13 cellular contexts compared by ENCODE assay signal in genomic region chr5:142794527-142794926, GRCh38.
"Had no signal": no experiment of that assay in that cellular context is flagged by ENCODE, and none has a peak within 500 bp of the region (broad histone marks: within the 10 kb centered on the region; RNA-seq: fewer than 3 reads in every experiment).

No MANE protein-coding gene starts in this region.

- H3K27ac Mint-ChIP-seq: progenitor cell of endocrine pancreas; stimulated activated naive CD8-positive, alpha-beta T cell treated with anti-CD3 and anti-CD28 coated beads, Interleukin-15, amount 100 ng/mL, for 72 hours had no signal

- DNase-seq: activated CD4-positive, alpha-beta T cell treated with anti-CD3 and anti-CD28 coated beads for 1 hour; activated CD4-positive, alpha-beta T cell treated with anti-CD3 and anti-CD28 coated beads, Interleukin-2, amount 50 U/mL, for 48 hours; activated T-cell treated with anti-CD3 and anti-CD28 coated beads, Interleukin-2, amount 50 U/mL, for 48 hours; aorta; effector CD8-positive, alpha-beta T cell; lower lobe of right lung; naive thymus-derived CD4-positive, alpha-beta T cell; nucleus accumbens; stimulated activated CD4-positive, alpha-beta T cell treated with anti-CD3 and anti-CD28 coated beads, Interleukin-2, amount 100 ng/mL, for 48 hours; stimulated activated naive CD8-positive, alpha-beta T cell treated with anti-CD3 and anti-CD28 coated beads, Interleukin-15, amount 100 ng/mL, for 72 hours; T-helper 9 cell had no signal

- H3K4me3 Mint-ChIP-seq: naive thymus-derived CD4-positive, alpha-beta T cell had no signal

- H3K9me3 Mint-ChIP-seq: naive thymus-derived CD4-positive, alpha-beta T cell; stimulated activated naive CD8-positive, alpha-beta T cell treated with anti-CD3 and anti-CD28 coated beads, Interleukin-15, amount 100 ng/mL, for 72 hours had no signal

- H3K27ac ChIP-seq: lower lobe of right lung, thoracic aorta had no signal

- H3K4me3 ChIP-seq: lower lobe of right lung, thoracic aorta had no signal

- H3K36me3 ChIP-seq: lower lobe of right lung, thoracic aorta had no signal

- H3K27me3 Mint-ChIP-seq: naive thymus-derived CD4-positive, alpha-beta T cell; stimulated activated naive CD8-positive, alpha-beta T cell treated with anti-CD3 and anti-CD28 coated beads, Interleukin-15, amount 100 ng/mL, for 72 hours had no signal

- ATAC-seq: stimulated activated naive CD8-positive, alpha-beta T cell treated with anti-CD3 and anti-CD28 coated beads, Interleukin-15, amount 100 ng/mL, for 72 hours had no signal

- H3K9me3 ChIP-seq: lower lobe of right lung, thoracic aorta had no signal
